8 cellular contexts compared by ENCODE assay signal in the genomic region with DNA sequence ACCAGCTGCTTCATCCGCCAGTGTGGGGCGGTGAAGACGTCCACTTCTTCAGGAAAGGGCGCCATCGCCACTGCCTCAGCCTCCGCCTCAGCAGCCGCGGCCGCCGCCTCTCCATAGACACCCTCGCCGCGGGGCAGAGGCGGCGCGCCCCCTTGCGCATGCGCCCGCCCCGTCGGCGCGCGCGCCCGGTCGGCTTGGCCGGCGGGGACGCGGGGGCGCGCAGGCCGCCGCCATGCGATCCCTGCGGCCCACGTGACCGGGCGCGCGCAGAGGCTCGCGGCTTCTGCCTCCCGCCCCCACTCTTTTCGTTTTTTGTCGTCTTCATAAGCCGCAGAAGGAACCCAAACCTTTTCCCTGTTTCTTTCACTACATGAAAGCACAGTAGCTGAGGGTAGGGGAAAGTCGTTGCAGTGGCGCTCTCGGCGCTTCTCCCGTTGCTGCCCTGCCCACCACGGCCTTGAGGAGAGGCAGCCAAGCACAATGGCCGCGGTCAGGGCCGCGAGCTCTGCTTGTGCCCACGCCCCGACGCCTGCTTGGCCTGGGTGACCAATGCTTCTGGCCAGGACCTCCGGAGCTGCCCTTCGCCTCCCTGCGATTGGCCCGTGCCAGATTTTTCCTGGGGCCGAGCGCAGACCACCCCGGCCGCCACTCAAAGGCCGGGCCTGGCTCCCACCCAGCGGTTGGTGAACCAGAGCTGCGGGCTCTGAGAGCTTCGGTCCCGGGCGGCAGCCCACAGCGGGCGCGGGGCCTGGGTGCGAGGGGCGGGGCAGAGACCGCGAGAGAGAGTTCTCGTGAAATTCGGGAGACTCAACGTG.
DNase-seq lines count a peak whose midpoint lies in the region; ATAC-seq, FAIRE-seq and TF ChIP-seq lines count a peak whose summit lies in the region.

A gene with protein sequence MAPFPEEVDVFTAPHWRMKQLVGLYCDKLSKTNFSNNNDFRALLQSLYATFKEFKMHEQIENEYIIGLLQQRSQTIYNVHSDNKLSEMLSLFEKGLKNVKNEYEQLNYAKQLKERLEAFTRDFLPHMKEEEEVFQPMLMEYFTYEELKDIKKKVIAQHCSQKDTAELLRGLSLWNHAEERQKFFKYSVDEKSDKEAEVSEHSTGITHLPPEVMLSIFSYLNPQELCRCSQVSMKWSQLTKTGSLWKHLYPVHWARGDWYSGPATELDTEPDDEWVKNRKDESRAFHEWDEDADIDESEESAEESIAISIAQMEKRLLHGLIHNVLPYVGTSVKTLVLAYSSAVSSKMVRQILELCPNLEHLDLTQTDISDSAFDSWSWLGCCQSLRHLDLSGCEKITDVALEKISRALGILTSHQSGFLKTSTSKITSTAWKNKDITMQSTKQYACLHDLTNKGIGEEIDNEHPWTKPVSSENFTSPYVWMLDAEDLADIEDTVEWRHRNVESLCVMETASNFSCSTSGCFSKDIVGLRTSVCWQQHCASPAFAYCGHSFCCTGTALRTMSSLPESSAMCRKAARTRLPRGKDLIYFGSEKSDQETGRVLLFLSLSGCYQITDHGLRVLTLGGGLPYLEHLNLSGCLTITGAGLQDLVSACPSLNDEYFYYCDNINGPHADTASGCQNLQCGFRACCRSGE (minus strand): TSS at position 135 of the 815 bp plus-strand sequence. CDS start 70 bp downstream, at position 65.

- H3K27me3 ChIP-seq in OCI-LY3 (ENCODE audit: low read depth, low read length) (no peaks in the 10 kb centered on the region), muscle layer of colon (ENCODE audit: control insufficient read depth in 1 of 2, insufficient read depth in 2 of 2, low read length in 2 of 2) (no peaks in the 10 kb centered on the region)

- H3K27ac ChIP-seq in OCI-LY3 (ENCODE audit: low read length) (peak within 1 kb of the TSS; percentile 81), muscle layer of colon (ENCODE audit: low read depth, low read length) (peak within 1 kb of the TSS; percentile 98)

- peak within 1 kb of the TSS; percentile 96 for H3K4me2 ChIP-seq in OCI-LY3 (ENCODE audit: low read length)

- peak; percentile 100 for DNase-seq in D341Med (ENCODE audit: low spot score)
- peak; percentile 87 for DNase-seq in HTR-8/SVneo (ENCODE audit: insufficient read length, low spot score)
- peak; percentile 87 for DNase-seq in activated T-cell treated with anti-CD3 and anti-CD28 coated beads for 48 hours (ENCODE audit: low read depth)
- peak; percentile 92 to 95 for DNase-seq in erythroblast (lab: John Stamatoyannopoulos, UW)
- peak; percentile 54 for DNase-seq in stimulated activated CD8-positive, alpha-beta memory T cell treated with anti-CD3 and anti-CD28 coated beads, Interleukin-7, amount 100 ng/mL, for 24 hours (ENCODE audit: low read depth)

- H2AFZ ChIP-seq in OCI-LY3 (ENCODE audit: low read depth, low read length) = peak within 1 kb of the TSS; percentile 79; the same call in 1 of the 2 replicates

- H4K20me1 ChIP-seq in OCI-LY3 (ENCODE audit: insufficient read depth, low read length) = 0 out of 2 replicates have a peak, but pooled peaks cover 3% of the 10 kb centered on the region

- FAIRE-seq in HTR-8/SVneo (lab: Jason Lieb, UNC) = peak; percentile 69

- TF ChIP-seq POLR2A in erythroblast (IDR thresholded peaks at IDR 0.05; ENCODE audit: low read length) = peak; percentile 86

- H3K36me3 ChIP-seq in OCI-LY3 (replicated peaks; ENCODE audit: low read depth, low read length) (no peaks in the 10 kb centered on the region), muscle layer of colon (ENCODE audit: insufficient read depth, low read length) (no peaks in the 10 kb centered on the region)

- H3K4me3 ChIP-seq in OCI-LY3 (ENCODE audit: low read length) (peak within 1 kb of the TSS; percentile 94), muscle layer of colon (ENCODE audit: low read depth in 1 of 2, low read length in 2 of 2) (peak within 1 kb of the TSS; percentile 83 to 96)

- H3K79me2 ChIP-seq in OCI-LY3 (ENCODE audit: low read length) = peaks cover 41% of the 10 kb centered on the region

- TF ChIP-seq CTCF in OCI-LY3 (IDR thresholded peaks at IDR 0.05; ENCODE audit: low read depth, low read length) = no peak

- ATAC-seq in GM21381 (IDR thresholded peaks at IDR 0.05; ENCODE audit: unreplicated experiment) = peak; percentile 71

- H3K9me3 ChIP-seq in OCI-LY3 (ENCODE audit: insufficient read depth, low read length) (no peaks in the 10 kb centered on the region), muscle layer of colon (ENCODE audit: low read length) (no peaks in the 10 kb centered on the region)

- H3K4me1 ChIP-seq in OCI-LY3 (ENCODE audit: low read length) (peaks cover 20% of the 10 kb centered on the region), muscle layer of colon (ENCODE audit: insufficient read depth, low read length) (peaks cover 35% of the 10 kb centered on the region)

- H3K9ac ChIP-seq in OCI-LY3 (ENCODE audit: low read length) (peak within 1 kb of the TSS; percentile 93), muscle layer of colon (ENCODE audit: low read length) (peak within 1 kb of the TSS; percentile 85)

Comparison
In these comparisons a context has a peak if more than half of its experiments do, and no peak if none do; other contexts are left out.
1. Peak in every context shown above with its lines: DNase-seq, ATAC-seq, H3K4me3 ChIP-seq and H3K27ac ChIP-seq.